ENCODE assay signal across 19 cellular contexts in genomic region chr5:96157841-96158291, GRCh38.
DNase-seq lines count a peak whose midpoint lies in the region; ATAC-seq and TF ChIP-seq lines count a peak whose summit lies in the region.
"Had no signal": no experiment of that assay in that cellular context is flagged by ENCODE, and none has a peak within 500 bp of the region (broad histone marks: within the 10 kb centered on the region; RNA-seq: fewer than 3 reads in every experiment).

No MANE protein-coding gene starts in this region.

- no peaks in the 10 kb centered on the region for H3F3A ChIP-seq in PC-3 (ENCODE audit: low read length, unreplicated experiment)

- H2AFZ ChIP-seq in PC-3 (ENCODE audit: low read length): no peak overlapping the region

- no peak for TF ChIP-seq EP300 in stomach (IDR thresholded peaks at IDR 0.05)

- H3K9me3 ChIP-seq in PC-3 (ENCODE audit: low read length) (no peaks in the 10 kb centered on the region), stomach (no peaks in the 10 kb centered on the region), vagina (no peaks in the 10 kb centered on the region)
- H3K9me3 ChIP-seq: left lung, MG63, SK-N-SH, tibial artery had no signal

- no peaks in the 10 kb centered on the region for H3K79me2 ChIP-seq in PC-3 (ENCODE audit: low read length)

- H3K9me2 ChIP-seq in PC-3 (replicated peaks; ENCODE audit: low read length): no peaks in the 10 kb centered on the region
- H3K9me2 ChIP-seq: SK-N-SH had no signal

- WGBS in stomach, 5 donors: 12 to 24% (median 21%) methylated on average over 3 of the region's 3 CpGs

- TF ChIP-seq POLR2A in stomach (IDR thresholded peaks at IDR 0.05) (no peak), vagina (IDR thresholded peaks at IDR 0.05) (no peak)

- BruUV-seq in PC-3 (replicated peaks; lab: Mats Ljungman, UMichigan): no TSS peak

- DNase-seq in DMS153 treated with DMSO at 0.1 percent for 48 hours (lab: John Stamatoyannopoulos, UW; ENCODE audit: unreplicated experiment) (peak; percentile 5), DMS153 (lab: John Stamatoyannopoulos, UW) (no peak), PC-3 (peak; percentile 13), foreskin keratinocyte (peak in 1 of 2 donors; percentile 67), stomach (no peak), vagina (ENCODE audit: extremely low spot score in 2 of 2) (no peak)
- DNase-seq: 8988T; activated CD4-positive, alpha-beta memory T cell treated with anti-CD3 and anti-CD28 coated beads for 36 hours; C1 segment of cervical spinal cord; effector CD8-positive, alpha-beta T cell; left lung; MG63; NCI-H187 treated with DMSO at 0.1 percent for 48 hours; NCI-H748 treated with DMSO at 0.1 percent for 48 hours; posterior cingulate gyrus; SK-N-SH; tibial artery had no signal

- H3K4me1 ChIP-seq in PC-3 (ENCODE audit: insufficient read depth, low read length) (0 out of 2 replicates have a peak, but pooled peaks cover 5% of the 10 kb centered on the region), foreskin keratinocyte (peaks cover 19% of the 10 kb centered on the region), stomach (peaks cover 0 to 18% (median 11%) of the 10 kb centered on the region in 4 donors), vagina (no peaks in the 10 kb centered on the region)
- H3K4me1 ChIP-seq: left lung, tibial artery had no signal

- H3K9ac ChIP-seq in PC-3 (ENCODE audit: low read length): no peak overlapping the region
- H3K9ac ChIP-seq: SK-N-SH had no signal

- H3K27me3 ChIP-seq in PC-3 (ENCODE audit: low read length): no peaks in the 10 kb centered on the region
- no peaks in the 10 kb centered on the region for H3K27me3 ChIP-seq in foreskin keratinocyte
- H3K27me3 ChIP-seq in stomach: no peaks in the 10 kb centered on the region
- H3K27me3 ChIP-seq in vagina: no peaks in the 10 kb centered on the region
- H3K27me3 ChIP-seq: left lung, MG63, tibial artery had no signal

- POLR2A ChIA-PET in PC-3 (lab: Charles Lee; ENCODE audit: unreplicated experiment): no interaction called here

- no peak for TF ChIP-seq CTCF in PC-3 (conservative IDR thresholded peaks at IDR 0.05; ENCODE audit: low read depth, low read length)
- TF ChIP-seq CTCF in foreskin keratinocyte (conservative IDR thresholded peaks at IDR 0.05): no peak
- TF ChIP-seq CTCF in stomach (IDR thresholded peaks at IDR 0.05): no peak
- TF ChIP-seq CTCF in vagina (IDR thresholded peaks at IDR 0.05): no peak

- H3K36me3 ChIP-seq in PC-3 (ENCODE audit: low read depth, low read length): no peaks in the 10 kb centered on the region
- no peaks in the 10 kb centered on the region for H3K36me3 ChIP-seq in stomach
- no peaks in the 10 kb centered on the region for H3K36me3 ChIP-seq in vagina
- H3K36me3 ChIP-seq: left lung, MG63, tibial artery had no signal

- ATAC-seq in PC-3 (no peak), foreskin keratinocyte (peak; percentile 71), GM18868 (IDR thresholded peaks at IDR 0.05; ENCODE audit: unreplicated experiment) (no peak), HG03045 (IDR thresholded peaks at IDR 0.05; ENCODE audit: unreplicated experiment) (no peak)
- ATAC-seq: left lung had no signal

- H3K27ac ChIP-seq in PC-3 (ENCODE audit: low read length) (no peak overlapping the region), foreskin keratinocyte (peak overlapping the region; percentile 64), stomach (peak overlapping the region in 4 of 5 donors; percentile 3 to 43 (median 36)), vagina (no peak overlapping the region)
- H3K27ac ChIP-seq: left lung, tibial artery had no signal

- intact Hi-C loops in PC-3 (cut with micrococcal nuclease): no loop called here
- intact Hi-C loops in stomach (cut with DNase I; ENCODE audit: low total_unique reads): no loop called here
- intact Hi-C loops in vagina (cut with DNase I): no loop called here

- H3K4me3 ChIP-seq in PC-3 (ENCODE audit: low read length) (no peak overlapping the region), stomach (no peak overlapping the region), vagina (no peak overlapping the region)
- H3K4me3 ChIP-seq: left lung, MG63, tibial artery had no signal

- H4K20me1 ChIP-seq in PC-3 (ENCODE audit: low read length): no peaks in the 10 kb centered on the region

- CTCF ChIA-PET in PC-3 (lab: Charles Lee): no interaction called here

- H3K4me2 ChIP-seq in PC-3 (ENCODE audit: low read length): no peak overlapping the region
- H3K4me2 ChIP-seq: SK-N-SH had no signal

Comparison
In these comparisons a context has a peak if more than half of its experiments do, and no peak if none do; other contexts are left out.
1. DNase-seq: peak in DMS153 treated with DMSO at 0.1 percent for 48 hours (single experiment) and PC-3 (single experiment); none in DMS153 (single experiment), stomach (single experiment) and vagina (0 of 2).
2. H3K27ac ChIP-seq: peak in foreskin keratinocyte (single experiment) and stomach (4 of 5); none in PC-3 (single experiment) and vagina (single experiment).